In the genomic region with DNA sequence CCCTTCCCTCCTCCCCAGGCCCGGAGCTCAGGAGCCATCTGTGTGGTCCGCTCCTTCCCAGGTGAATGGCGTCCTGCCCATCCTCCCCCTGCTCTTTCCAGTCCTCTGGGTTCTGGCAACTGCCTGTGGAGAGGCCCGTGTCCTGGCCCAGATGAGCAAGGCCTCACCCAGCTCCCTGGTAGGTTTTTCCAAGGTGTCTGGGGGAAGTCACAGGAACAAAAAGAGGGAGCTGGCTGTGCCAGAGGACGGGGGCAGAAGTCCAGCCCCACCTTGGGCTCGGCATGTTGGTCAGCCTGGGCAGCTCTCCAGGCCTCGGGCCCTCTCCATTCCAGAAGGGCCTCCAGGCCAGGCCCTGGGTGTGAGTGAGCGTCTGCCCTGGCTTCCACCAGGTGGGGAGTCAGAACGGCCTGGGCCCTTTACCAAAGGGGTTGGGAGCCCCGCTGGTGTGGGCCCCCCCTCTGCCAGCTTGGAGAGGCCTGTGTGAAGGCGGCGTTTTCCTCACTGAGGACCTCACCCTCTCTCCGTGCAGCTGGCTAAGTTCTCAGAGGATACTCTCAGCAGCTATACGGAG, we compare ENCODE assay signal across 20 cellular contexts. TPM values are rescaled to one million over a fixed set of nuclear protein-coding genes. Genes with fewer than 3 reads are reported as not detected.
DNase-seq lines count a peak whose midpoint lies in the region; ATAC-seq, FAIRE-seq and TF ChIP-seq lines count a peak whose summit lies in the region.
"Had no signal": no experiment of that assay in that cellular context is flagged by ENCODE, and none has a peak within 500 bp of the region (broad histone marks: within the 10 kb centered on the region; RNA-seq: fewer than 3 reads in every experiment).

No MANE protein-coding gene starts in this region.

- H2AFZ ChIP-seq in HepG2 (ENCODE audit: low read length) (no peak overlapping the region), smooth muscle cell (ENCODE audit: low read depth) (no peak overlapping the region)

- TF ChIP-seq POLR2A in right lobe of liver (IDR thresholded peaks at IDR 0.05) (no peak), HepG2 (IDR thresholded peaks at IDR 0.05; ENCODE audit: insufficient read depth in 1 of 2, low read depth in 2 of 2, low read length in 2 of 2) (no peak), uterus (IDR thresholded peaks at IDR 0.05) (no peak)

- H3K36me3 ChIP-seq in right lobe of liver = peaks cover 0 to 20% (median 6%) of the 10 kb centered on the region in 4 donors
- peaks cover 44 to 57% of the 10 kb centered on the region in 2 experiments for H3K36me3 ChIP-seq in HepG2 (replicated peaks in 1 of 2; ENCODE audit: control insufficient read depth in 1 of 2, insufficient read depth in 2 of 2, low read length in 2 of 2)
- peaks cover 0 to 12% (median 5%) of the 10 kb centered on the region in 3 donors for H3K36me3 ChIP-seq in pancreas
- H3K36me3 ChIP-seq in uterus = no peaks in the 10 kb centered on the region
- no peaks in the 10 kb centered on the region for H3K36me3 ChIP-seq in smooth muscle cell (ENCODE audit: low read depth)

- intact Hi-C loops in right lobe of liver (cut with DNase I) (no loop called here), HepG2 (cut with micrococcal nuclease; ENCODE audit: unreplicated experiment) (no loop called here), right cardiac atrium (cut with DNase I) (no loop called here), pancreas (cut with DNase I) (no loop called here), uterus (cut with DNase I; ENCODE audit: low total_unique reads) (no loop called here)

- WGBS in right lobe of liver (ENCODE audit: insufficient coverage, low coverage, low lambda C conversion rate, missing lambda C conversion rate) = 89% methylated on average over 4 of the region's 14 CpGs
- 95% methylated on average over 12 of the region's 14 CpGs for WGBS in HepG2 (ENCODE audit: low lambda C conversion rate)
- 58% methylated on average over 14 of the region's 14 CpGs for WGBS in right cardiac atrium
- WGBS in pancreas, 2 donors = 41 to 57% methylated on average over 14 of the region's 14 CpGs
- WGBS in smooth muscle cell (ENCODE audit: low lambda C conversion rate) = 94% methylated on average over 14 of the region's 14 CpGs

- CTCF ChIA-PET in HepG2 (lab: Yijun Ruan, JAX; ENCODE audit: low intra/inter-chr PET ratio, low total read pairs) = no interaction called here

- H3K79me2 ChIP-seq in HepG2 (ENCODE audit: insufficient read depth, low read length) = no peaks in the 10 kb centered on the region
- H3K79me2 ChIP-seq in smooth muscle cell (ENCODE audit: low read depth) = no peaks in the 10 kb centered on the region

- FAIRE-seq in HepG2 (lab: Jason Lieb, UNC) (no peak), pancreas (lab: Jason Lieb, UNC) (no peak)
- FAIRE-seq: GM12892 had no signal

- no peak overlapping the region for H3K4me3 ChIP-seq in right lobe of liver
- H3K4me3 ChIP-seq in HepG2 (replicated peaks in 1 of 3; ENCODE audit: insufficient read depth in 1 of 3, low read depth in 2 of 3, low read length in 3 of 3) = no peak overlapping the region
- H3K4me3 ChIP-seq in right cardiac atrium (ENCODE audit: low read length) = no peak overlapping the region
- no peak overlapping the region for H3K4me3 ChIP-seq in pancreas
- H3K4me3 ChIP-seq in uterus = no peak overlapping the region
- H3K4me3 ChIP-seq in smooth muscle cell = no peak overlapping the region
- H3K4me3 ChIP-seq: HAP-1 had no signal

- POLR2A ChIA-PET in HepG2 (lab: Yijun Ruan, JAX) = no interaction called here

- H3K9ac ChIP-seq in HepG2 (ENCODE audit: insufficient read depth, low read depth, low read length) (no peak overlapping the region), smooth muscle cell (ENCODE audit: low read depth) (no peak overlapping the region)

- H3K4me2 ChIP-seq in HepG2 (ENCODE audit: low read depth, low read length) (no peak overlapping the region), smooth muscle cell (no peak overlapping the region)

- no peaks in the 10 kb centered on the region for H3K9me3 ChIP-seq in right lobe of liver
- no peaks in the 10 kb centered on the region for H3K9me3 ChIP-seq in HepG2 (ENCODE audit: low read length)
- H3K9me3 ChIP-seq in right cardiac atrium (ENCODE audit: control insufficient read depth, low read length) = no peaks in the 10 kb centered on the region
- no peaks in the 10 kb centered on the region for H3K9me3 ChIP-seq in pancreas
- H3K9me3 ChIP-seq in uterus = no peaks in the 10 kb centered on the region
- no peaks in the 10 kb centered on the region for H3K9me3 ChIP-seq in smooth muscle cell (replicated peaks; ENCODE audit: low read depth)
- H3K9me3 ChIP-seq: HAP-1 had no signal

- H3K27me3 ChIP-seq in right lobe of liver (no peaks in the 10 kb centered on the region), HepG2 (ENCODE audit: control insufficient read depth in 1 of 2, insufficient read depth in 2 of 2, low read length in 2 of 2) (no peaks in the 10 kb centered on the region), right cardiac atrium (ENCODE audit: control insufficient read depth, insufficient read depth) (no peaks in the 10 kb centered on the region), pancreas (no peaks in the 10 kb centered on the region), uterus (no peaks in the 10 kb centered on the region), smooth muscle cell (ENCODE audit: low read depth) (no peaks in the 10 kb centered on the region)

- H4K20me1 ChIP-seq in HepG2 (ENCODE audit: insufficient read depth, low read length) (peaks cover 3% of the 10 kb centered on the region; the same call in 1 of the 2 replicates), smooth muscle cell (ENCODE audit: low read depth) (peaks cover 51% of the 10 kb centered on the region)

- H3K27ac ChIP-seq in right lobe of liver = no peak overlapping the region
- no peak overlapping the region for H3K27ac ChIP-seq in HepG2 (ENCODE audit: extremely low read length, insufficient read depth, low read length)
- H3K27ac ChIP-seq in right cardiac atrium (ENCODE audit: low read length) = peak overlapping the region; percentile 10
- H3K27ac ChIP-seq in pancreas = peak overlapping the region; percentile 31 to 58 (median 46)
- peak overlapping the region; percentile 17 to 57 for H3K27ac ChIP-seq in uterus
- no peak overlapping the region for H3K27ac ChIP-seq in smooth muscle cell (ENCODE audit: low read depth)
- H3K27ac ChIP-seq: epithelial cell of prostate, VCaP had no signal

- no TSS peak for BruUV-seq in HepG2 (replicated peaks; lab: Mats Ljungman, UMichigan)

- ATAC-seq in right lobe of liver = peak; percentile 33 to 72 (median 48)
- no peak for ATAC-seq in HepG2
- peak; percentile 5 to 27 for ATAC-seq in right cardiac atrium
- peak; percentile 70 to 78 (median 76) for ATAC-seq in pancreas
- ATAC-seq in HG03108 (IDR thresholded peaks at IDR 0.05; ENCODE audit: unreplicated experiment) = no peak
- ATAC-seq: T-helper 17 cell had no signal

- H3K4me1 ChIP-seq in right lobe of liver (peaks cover 0 to 7% (median 0%) of the 10 kb centered on the region in 4 donors), HepG2 (ENCODE audit: insufficient read depth, low read length) (no peaks in the 10 kb centered on the region), right cardiac atrium (ENCODE audit: control insufficient read depth, insufficient read depth, low read length) (peaks cover 8% of the 10 kb centered on the region), pancreas (peaks cover 0 to 11% (median 0%) of the 10 kb centered on the region in 3 donors), uterus (no peaks in the 10 kb centered on the region), smooth muscle cell (ENCODE audit: low read depth) (no peaks in the 10 kb centered on the region)
- H3K4me1 ChIP-seq: HAP-1 had no signal

- in situ Hi-C loops in HepG2 (cut with HindIII; ENCODE audit: extremely low pct_ligation_motif_present, low pct_unique_long_range_greater_than_20kb) = no loop called here

- TF ChIP-seq RAD21 in HepG2 (CRISPR knock-in tag; IDR thresholded peaks at IDR 0.05) = no peak

- no peak for TF ChIP-seq CTCF in right lobe of liver (IDR thresholded peaks at IDR 0.05)
- no peak for TF ChIP-seq CTCF in HepG2 (CRISPR knock-in tag; IDR thresholded peaks at IDR 0.05)
- no peak for TF ChIP-seq CTCF in pancreas (IDR thresholded peaks at IDR 0.05)
- TF ChIP-seq CTCF in uterus (IDR thresholded peaks at IDR 0.05) = no peak
- TF ChIP-seq CTCF in smooth muscle cell (IDR thresholded peaks at IDR 0.05; ENCODE audit: borderline replicate concordance, insufficient read depth, poor library complexity, severe bottlenecking) = no peak

- DNase-seq in right lobe of liver (peak; percentile 64 to 73 (median 70)), HepG2 (ENCODE audit: low spot score) (no peak), right cardiac atrium (peak in 1 of 3 donors; percentile 70), pancreas (peak in 5 of 6 donors; percentile 59 to 78 (median 71)), uterus (no peak), smooth muscle cell (lab: John Stamatoyannopoulos, UW; ENCODE audit: unreplicated experiment) (no peak), NCI-H1417 (lab: John Stamatoyannopoulos, UW) (no peak)
- DNase-seq: activated CD4-positive, alpha-beta memory T cell treated with anti-CD3 and anti-CD28 coated beads, Interleukin-2, amount 10 ng/mL, durations not matched to agents 7 days and 5 days; activated T-cell treated with anti-CD3 and anti-CD28 coated beads, Interleukin-2, amount 50 U/mL, for 24 hours; CD4-positive, alpha-beta T cell; foreskin melanocyte; NCI-H1105 treated with DMSO at 0.1 percent for 48 hours; NCI-H526 treated with DMSO at 0.1 percent for 48 hours; stimulated activated CD4-positive, alpha-beta T cell treated with anti-CD3 and anti-CD28 coated beads, Interleukin-4, amount 100 ng/mL, for 1 hour; T-helper 17 cell had no signal

- no peak for TF ChIP-seq EP300 in HepG2 (IDR thresholded peaks at IDR 0.05; ENCODE audit: low read depth in 2 of 2, low read length in 2 of 2)
- no peak for TF ChIP-seq EP300 in HepG2 (CRISPR knock-in tag; IDR thresholded peaks at IDR 0.05; ENCODE audit: borderline replicate concordance)

- no peaks in the 10 kb centered on the region for H3F3A ChIP-seq in smooth muscle cell (ENCODE audit: low read depth)

RNA-seq across cellular contexts. Expression of a gene that starts 25.1 kb away (rescaled TPM):
- total RNA-seq in right lobe of liver (10 to 100 TPM in 4 of 6 experiments, 1 to 10 TPM in 2; 9.0 to 26.0 (median 12.0) TPM), HepG2 (2016; rRNA removed; fragmentation: Illumina TruSeq; extraction: Trizol) (5.2 and 10.6 TPM in 2 replicates), right cardiac atrium (10 to 100 TPM; 38.0 to 50.4 (median 46.4) TPM), pancreas (10 to 100 TPM; 12.2 to 20.7 (median 13.2) TPM), uterus (100 to 1,000 TPM in 1 of 4 donors, 10 to 100 TPM in 1, 1 to 10 TPM in 2; 7.4 to 122 (median 15.5) TPM), smooth muscle cell (2.6 and 4.2 TPM in 2 replicates)
- total RNA-seq in HepG2 (2016; cell fraction: cytosol; rRNA removed; fragmentation: Illumina TruSeq; extraction: Trizol; ENCODE audit: low read depth) = 1.5 and 1.8 TPM in 2 replicates
- 4.9 and 7.5 TPM in 2 replicates for total RNA-seq in HepG2 (2016; cell fraction: insoluble cytoplasmic fraction; rRNA removed; fragmentation: Illumina TruSeq; extraction: Trizol)
- 3.4 and 4.1 TPM in 2 replicates for total RNA-seq in HepG2 (2016; cell fraction: membrane; rRNA removed; fragmentation: Illumina TruSeq; extraction: Trizol)
- 6.8 and 8.0 TPM in 2 replicates for total RNA-seq in HepG2 (2016; cell fraction: nucleus; rRNA removed; fragmentation: Illumina TruSeq; extraction: Trizol)
- polyA plus RNA-seq in HepG2 (2011; rRNA removed) (6.8 and 7.8 TPM in 2 replicates), right cardiac atrium (25.9 TPM), pancreas (10 to 100 TPM; 12.1 to 14.7 TPM), smooth muscle cell (8.0 and 10.9 TPM in 2 replicates)
- polyA plus RNA-seq in HepG2 (2011; cell fraction: cytosol; rRNA removed) = 1.9 and 2.2 TPM in 2 replicates
- polyA plus RNA-seq in HepG2 (2011; cell fraction: nucleus; rRNA removed) = 23.6 and 26.5 TPM in 2 replicates
- 6.2 and 9.6 TPM in 2 replicates for polyA plus RNA-seq in HepG2 (2012)
- polyA plus RNA-seq in HepG2 (2016; cell fraction: cytosol; fragmentation: Illumina TruSeq; extraction: Trizol; ENCODE audit: low read depth) = 0.61 and 0.68 TPM in 2 replicates
- 4.4 and 7.0 TPM in 2 replicates for polyA plus RNA-seq in HepG2 (2016; cell fraction: insoluble cytoplasmic fraction; fragmentation: Illumina TruSeq; extraction: Trizol; ENCODE audit: low read depth)
- 1.6 and 1.8 TPM in 2 replicates for polyA plus RNA-seq in HepG2 (2016; cell fraction: membrane; fragmentation: Illumina TruSeq; extraction: Trizol; ENCODE audit: low read depth)
- polyA plus RNA-seq in HepG2 (2016; cell fraction: nucleus; fragmentation: Illumina TruSeq; extraction: Trizol; ENCODE audit: insufficient read depth, low read depth) = 16.3 and 16.6 TPM in 2 replicates
- polyA minus RNA-seq in HepG2 (2011; rRNA and poly(A)+ RNA removed; ENCODE audit: low replicate concordance) = 11.8 and 14.9 TPM in 2 replicates
- polyA minus RNA-seq in HepG2 (2011; cell fraction: cytosol; rRNA and poly(A)+ RNA removed) = 4.9 and 5.0 TPM in 2 replicates
- polyA minus RNA-seq in HepG2 (2011; cell fraction: nucleus; rRNA and poly(A)+ RNA removed) = 17.0 and 20.4 TPM in 2 replicates

RNA-seq across cellular contexts. Expression of a gene that starts 26.1 kb away (rescaled TPM):
- total RNA-seq in right lobe of liver = 10 to 100 TPM in 4 of 6 experiments, 1 to 10 TPM in 2; 8.5 to 13.6 (median 10.2) TPM
- 43.6 and 62.9 TPM in 2 replicates for total RNA-seq in HepG2 (2016; rRNA removed; fragmentation: Illumina TruSeq; extraction: Trizol)
- total RNA-seq in HepG2 (2016; cell fraction: cytosol; rRNA removed; fragmentation: Illumina TruSeq; extraction: Trizol; ENCODE audit: low read depth) = 20.6 and 23.0 TPM in 2 replicates
- 44.0 and 64.1 TPM in 2 replicates for total RNA-seq in HepG2 (2016; cell fraction: insoluble cytoplasmic fraction; rRNA removed; fragmentation: Illumina TruSeq; extraction: Trizol)
- total RNA-seq in HepG2 (2016; cell fraction: membrane; rRNA removed; fragmentation: Illumina TruSeq; extraction: Trizol) = 44.5 and 45.0 TPM in 2 replicates
- total RNA-seq in HepG2 (2016; cell fraction: nucleus; rRNA removed; fragmentation: Illumina TruSeq; extraction: Trizol) = 39.9 and 48.4 TPM in 2 replicates
- polyA plus RNA-seq in HepG2 (2011; rRNA removed) = 63.3 and 64.4 TPM in 2 replicates
- polyA plus RNA-seq in HepG2 (2011; cell fraction: cytosol; rRNA removed) = 36.2 and 47.1 TPM in 2 replicates
- 87.7 and 89.1 TPM in 2 replicates for polyA plus RNA-seq in HepG2 (2011; cell fraction: nucleus; rRNA removed)
- polyA plus RNA-seq in HepG2 (2012) = 22.1 and 34.4 TPM in 2 replicates
- polyA plus RNA-seq in HepG2 (2016; cell fraction: cytosol; fragmentation: Illumina TruSeq; extraction: Trizol; ENCODE audit: low read depth) = 20.4 and 20.5 TPM in 2 replicates
- 37.7 and 50.5 TPM in 2 replicates for polyA plus RNA-seq in HepG2 (2016; cell fraction: insoluble cytoplasmic fraction; fragmentation: Illumina TruSeq; extraction: Trizol; ENCODE audit: low read depth)
- 30.9 and 35.9 TPM in 2 replicates for polyA plus RNA-seq in HepG2 (2016; cell fraction: membrane; fragmentation: Illumina TruSeq; extraction: Trizol; ENCODE audit: low read depth)
- polyA plus RNA-seq in HepG2 (2016; cell fraction: nucleus; fragmentation: Illumina TruSeq; extraction: Trizol; ENCODE audit: insufficient read depth, low read depth) = 108 and 110 TPM in 2 replicates
- polyA minus RNA-seq in HepG2 (2011; rRNA and poly(A)+ RNA removed; ENCODE audit: low replicate concordance) = 56.0 and 95.0 TPM in 2 replicates
- polyA minus RNA-seq in HepG2 (2011; cell fraction: cytosol; rRNA and poly(A)+ RNA removed) = 11.3 and 14.0 TPM in 2 replicates
- polyA minus RNA-seq in HepG2 (2011; cell fraction: nucleus; rRNA and poly(A)+ RNA removed) = 13.9 and 15.5 TPM in 2 replicates
- 1 to 10 TPM; 5.9 to 7.1 (median 6.8) TPM for total RNA-seq in right cardiac atrium
- 9.6 TPM for polyA plus RNA-seq in right cardiac atrium
- total RNA-seq in pancreas = 10 to 100 TPM; 14.9 to 20.0 (median 19.1) TPM
- polyA plus RNA-seq in pancreas = 100 to 1,000 TPM in 1 of 2 donors, 10 to 100 TPM in 1; 55.1 to 105 TPM
- 100 to 1,000 TPM in 1 of 4 donors, 10 to 100 TPM in 3; 17.4 to 102 (median 20.6) TPM for total RNA-seq in uterus
- 12.5 and 15.1 TPM in 2 replicates for total RNA-seq in smooth muscle cell
- 15.1 and 27.7 TPM in 2 replicates for polyA plus RNA-seq in smooth muscle cell

RNA-seq across cellular contexts. Expression of a gene that starts 33.8 kb away (rescaled TPM):
- total RNA-seq in right lobe of liver = 10 to 100 TPM; 24.2 to 47.1 (median 29.6) TPM
- 20.8 and 32.6 TPM in 2 replicates for total RNA-seq in HepG2 (2016; rRNA removed; fragmentation: Illumina TruSeq; extraction: Trizol)
- 26.4 and 26.9 TPM in 2 replicates for total RNA-seq in HepG2 (2016; cell fraction: cytosol; rRNA removed; fragmentation: Illumina TruSeq; extraction: Trizol; ENCODE audit: low read depth)
- 17.2 and 32.1 TPM in 2 replicates for total RNA-seq in HepG2 (2016; cell fraction: insoluble cytoplasmic fraction; rRNA removed; fragmentation: Illumina TruSeq; extraction: Trizol)
- total RNA-seq in HepG2 (2016; cell fraction: membrane; rRNA removed; fragmentation: Illumina TruSeq; extraction: Trizol) = 23.6 and 28.5 TPM in 2 replicates
- 32.2 and 37.2 TPM in 2 replicates for total RNA-seq in HepG2 (2016; cell fraction: nucleus; rRNA removed; fragmentation: Illumina TruSeq; extraction: Trizol)
- 134 and 150 TPM in 2 replicates for polyA plus RNA-seq in HepG2 (2011; rRNA removed)
- polyA plus RNA-seq in HepG2 (2011; cell fraction: cytosol; rRNA removed) = 37.1 and 46.4 TPM in 2 replicates
- polyA plus RNA-seq in HepG2 (2011; cell fraction: nucleus; rRNA removed) = 1,312 and 1,888 TPM in 2 replicates
- 125 and 137 TPM in 2 replicates for polyA plus RNA-seq in HepG2 (2012)
- 5.0 and 5.4 TPM in 2 replicates for polyA plus RNA-seq in HepG2 (2016; cell fraction: cytosol; fragmentation: Illumina TruSeq; extraction: Trizol; ENCODE audit: low read depth)
- polyA plus RNA-seq in HepG2 (2016; cell fraction: insoluble cytoplasmic fraction; fragmentation: Illumina TruSeq; extraction: Trizol; ENCODE audit: low read depth) = 15.7 and 19.0 TPM in 2 replicates
- polyA plus RNA-seq in HepG2 (2016; cell fraction: membrane; fragmentation: Illumina TruSeq; extraction: Trizol; ENCODE audit: low read depth) = 16.7 and 22.4 TPM in 2 replicates
- polyA plus RNA-seq in HepG2 (2016; cell fraction: nucleus; fragmentation: Illumina TruSeq; extraction: Trizol; ENCODE audit: insufficient read depth, low read depth) = 121 and 131 TPM in 2 replicates
- 36.2 and 133 TPM in 2 replicates for polyA minus RNA-seq in HepG2 (2011; rRNA and poly(A)+ RNA removed; ENCODE audit: low replicate concordance)
- polyA minus RNA-seq in HepG2 (2011; cell fraction: cytosol; rRNA and poly(A)+ RNA removed) = 52.6 and 54.1 TPM in 2 replicates
- polyA minus RNA-seq in HepG2 (2011; cell fraction: nucleus; rRNA and poly(A)+ RNA removed) = 148 and 161 TPM in 2 replicates
- total RNA-seq in right cardiac atrium = 10 to 100 TPM; 40.3 to 54.6 (median 50.3) TPM
- 41.0 TPM for polyA plus RNA-seq in right cardiac atrium
- total RNA-seq in pancreas = 10 to 100 TPM; 29.9 to 53.3 (median 34.9) TPM
- 10 to 100 TPM; 55.4 to 64.9 TPM for polyA plus RNA-seq in pancreas
- total RNA-seq in uterus = 10 to 100 TPM in 2 of 4 donors, 1 to 10 TPM in 2; 3.8 to 91.2 (median 26.0) TPM
- total RNA-seq in smooth muscle cell = 18.4 and 35.9 TPM in 2 replicates
- 25.9 and 26.3 TPM in 2 replicates for polyA plus RNA-seq in smooth muscle cell

RNA-seq across cellular contexts. Expression of a gene that starts 35.2 kb away (rescaled TPM):
- total RNA-seq in right lobe of liver = 10 to 100 TPM; 32.8 to 71.4 (median 44.6) TPM
- total RNA-seq in HepG2 (2016; rRNA removed; fragmentation: Illumina TruSeq; extraction: Trizol) = 53.9 and 86.7 TPM in 2 replicates
- total RNA-seq in HepG2 (2016; cell fraction: cytosol; rRNA removed; fragmentation: Illumina TruSeq; extraction: Trizol; ENCODE audit: low read depth) = 27.2 and 32.8 TPM in 2 replicates
- 51.9 and 87.2 TPM in 2 replicates for total RNA-seq in HepG2 (2016; cell fraction: insoluble cytoplasmic fraction; rRNA removed; fragmentation: Illumina TruSeq; extraction: Trizol)
- 45.8 and 50.7 TPM in 2 replicates for total RNA-seq in HepG2 (2016; cell fraction: membrane; rRNA removed; fragmentation: Illumina TruSeq; extraction: Trizol)
- 72.1 and 85.8 TPM in 2 replicates for total RNA-seq in HepG2 (2016; cell fraction: nucleus; rRNA removed; fragmentation: Illumina TruSeq; extraction: Trizol)
- 83.0 and 109 TPM in 2 replicates for polyA plus RNA-seq in HepG2 (2011; rRNA removed)
- polyA plus RNA-seq in HepG2 (2011; cell fraction: cytosol; rRNA removed) = 40.2 and 67.1 TPM in 2 replicates
- polyA plus RNA-seq in HepG2 (2011; cell fraction: nucleus; rRNA removed) = 384 and 448 TPM in 2 replicates
- 33.3 and 59.5 TPM in 2 replicates for polyA plus RNA-seq in HepG2 (2012)
- polyA plus RNA-seq in HepG2 (2016; cell fraction: cytosol; fragmentation: Illumina TruSeq; extraction: Trizol; ENCODE audit: low read depth) = 23.2 and 28.1 TPM in 2 replicates
- 41.6 and 52.9 TPM in 2 replicates for polyA plus RNA-seq in HepG2 (2016; cell fraction: insoluble cytoplasmic fraction; fragmentation: Illumina TruSeq; extraction: Trizol; ENCODE audit: low read depth)
- polyA plus RNA-seq in HepG2 (2016; cell fraction: membrane; fragmentation: Illumina TruSeq; extraction: Trizol; ENCODE audit: low read depth) = 32.5 and 33.0 TPM in 2 replicates
- polyA plus RNA-seq in HepG2 (2016; cell fraction: nucleus; fragmentation: Illumina TruSeq; extraction: Trizol; ENCODE audit: insufficient read depth, low read depth) = 204 and 230 TPM in 2 replicates
- polyA minus RNA-seq in HepG2 (2011; rRNA and poly(A)+ RNA removed; ENCODE audit: low replicate concordance) = 30.9 and 126 TPM in 2 replicates
- 30.6 and 31.7 TPM in 2 replicates for polyA minus RNA-seq in HepG2 (2011; cell fraction: cytosol; rRNA and poly(A)+ RNA removed)
- polyA minus RNA-seq in HepG2 (2011; cell fraction: nucleus; rRNA and poly(A)+ RNA removed) = 79.4 and 86.0 TPM in 2 replicates
- 10 to 100 TPM in 1 of 4 donors, 1 to 10 TPM in 3; 5.7 to 10.4 (median 7.6) TPM for total RNA-seq in right cardiac atrium
- 8.6 TPM for polyA plus RNA-seq in right cardiac atrium
- 100 to 1,000 TPM in 3 of 6 donors, 10 to 100 TPM in 3; 87.8 to 130 (median 101) TPM for total RNA-seq in pancreas
- 100 to 1,000 TPM; 286 to 296 TPM for polyA plus RNA-seq in pancreas
- total RNA-seq in uterus = 10 to 100 TPM in 3 of 4 donors, 1 to 10 TPM in 1; 3.1 to 31.9 (median 14.0) TPM
- 7.6 and 9.9 TPM in 2 replicates for total RNA-seq in smooth muscle cell
- 12.7 and 33.5 TPM in 2 replicates for polyA plus RNA-seq in smooth muscle cell

Comparison
In these comparisons a context has a peak if more than half of its experiments do, and no peak if none do; other contexts are left out.
1. ATAC-seq: peak in right lobe of liver (4 of 4), right cardiac atrium (2 of 2) and pancreas (4 of 4); none in HepG2 (single experiment) and HG03108 (single experiment).
2. DNase-seq: peak in right lobe of liver (3 of 3) and pancreas (5 of 6); none in HepG2 (single experiment), uterus (0 of 2), smooth muscle cell (single experiment) and NCI-H1417 (0 of 3).
3. H3K27ac ChIP-seq: peak in right cardiac atrium (single experiment), pancreas (4 of 4) and uterus (2 of 2); none in right lobe of liver (0 of 3), HepG2 (single experiment) and smooth muscle cell (single experiment).